Comparison of ENCODE assay signal across 9 cellular contexts in genomic region chr2:167294775-167295140, GRCh38. TPM values are rescaled to one million over a fixed set of nuclear protein-coding genes. Genes with fewer than 3 reads are reported as not detected.
DNase-seq lines count a peak whose midpoint lies in the region; FAIRE-seq lines count a peak whose summit lies in the region.
"Had no signal": no experiment of that assay in that cellular context is flagged by ENCODE, and none has a peak within 500 bp of the region (broad histone marks: within the 10 kb centered on the region; RNA-seq: fewer than 3 reads in every experiment).

No MANE protein-coding gene starts in this region.

- no CpG with 5 or more reads among the region's 6 CpGs for WGBS in iPS DF 6.9 (ENCODE audit: insufficient coverage, insufficient read length)
- 16 to 22% (median 18%) methylated on average over 6 of the region's 6 CpGs for WGBS in small intestine, 3 donors

- H3K36me3 ChIP-seq in iPS DF 6.9 (ENCODE audit: control insufficient read depth, insufficient read depth, low read length) = no peaks in the 10 kb centered on the region
- no peaks in the 10 kb centered on the region for H3K36me3 ChIP-seq in stomach smooth muscle (ENCODE audit: control insufficient read depth in 2 of 2, insufficient read depth in 2 of 2, low read length in 2 of 2)
- no peaks in the 10 kb centered on the region for H3K36me3 ChIP-seq in small intestine (ENCODE audit: control insufficient read depth in 2 of 2, insufficient read depth in 2 of 2, low read length in 2 of 2)

- H3K27me3 ChIP-seq in iPS DF 6.9 (ENCODE audit: control insufficient read depth, insufficient read depth, low read length) (no peaks in the 10 kb centered on the region), stomach smooth muscle (ENCODE audit: control insufficient read depth in 1 of 2, insufficient read depth in 2 of 2, low read length in 2 of 2) (peaks cover 0 to 23% of the 10 kb centered on the region in 2 donors), small intestine (ENCODE audit: control insufficient read depth in 2 of 2, insufficient read depth in 2 of 2, low read length in 2 of 2) (peaks cover 0 to 12% of the 10 kb centered on the region in 2 donors)

- H3K4me3 ChIP-seq in iPS DF 6.9 (ENCODE audit: low read length) (peak overlapping the region; percentile 79; the same call in 1 of the 2 replicates), stomach smooth muscle (ENCODE audit: low read length in 2 of 2) (peak overlapping the region; percentile 74 to 80), small intestine (ENCODE audit: low read depth in 1 of 2, low read length in 2 of 2) (no peak overlapping the region)

- H3K4me1 Mint-ChIP-seq in activated T-helper 2 cell treated with anti-CD3 and anti-CD28 coated beads, Interferon-gamma antibody, Interleukin-2, Interleukin-4, amounts not matched to agents 10 μg/mL and 5 μg/mL and 100 μg/mL, durations not matched to agents 14 hours and 24 hours and 36 hours (ENCODE audit: low read depth) = peaks cover 11% of the 10 kb centered on the region

- no peaks in the 10 kb centered on the region for H3K9me3 Mint-ChIP-seq in activated T-helper 2 cell treated with anti-CD3 and anti-CD28 coated beads, Interferon-gamma antibody, Interleukin-2, Interleukin-4, amounts not matched to agents 10 μg/mL and 5 μg/mL and 100 μg/mL, durations not matched to agents 14 hours and 24 hours and 36 hours

- intact Hi-C loops in activated T-helper 2 cell treated with anti-CD3 and anti-CD28 coated beads, Interferon-gamma antibody, Interleukin-2, Interleukin-4, amounts not matched to agents 10 μg/mL and 5 μg/mL and 100 μg/mL, durations not matched to agents 14 hours and 24 hours and 36 hours (cut with micrococcal nuclease) = no loop called here

- H3K9ac ChIP-seq in stomach smooth muscle (ENCODE audit: low read length in 2 of 2) = peak overlapping the region in 1 of 2 donors; percentile 9

- no peak overlapping the region for H3K27ac Mint-ChIP-seq in activated T-helper 2 cell treated with anti-CD3 and anti-CD28 coated beads, Interferon-gamma antibody, Interleukin-2, Interleukin-4, amounts not matched to agents 10 μg/mL and 5 μg/mL and 100 μg/mL, durations not matched to agents 14 hours and 24 hours and 36 hours

- H3K27me3 Mint-ChIP-seq in activated T-helper 2 cell treated with anti-CD3 and anti-CD28 coated beads, Interferon-gamma antibody, Interleukin-2, Interleukin-4, amounts not matched to agents 10 μg/mL and 5 μg/mL and 100 μg/mL, durations not matched to agents 14 hours and 24 hours and 36 hours (ENCODE audit: low read depth) = peaks cover 47% of the 10 kb centered on the region

- no peaks in the 10 kb centered on the region for H3K9me3 ChIP-seq in iPS DF 6.9 (ENCODE audit: control insufficient read depth, insufficient read depth, low read length)
- H3K9me3 ChIP-seq in stomach smooth muscle (ENCODE audit: control insufficient read depth in 2 of 2, low read length in 2 of 2) = no peaks in the 10 kb centered on the region
- no peaks in the 10 kb centered on the region for H3K9me3 ChIP-seq in small intestine (ENCODE audit: control insufficient read depth, low read depth)

- DNase-seq in NCI-H1694 treated with DMSO at 0.1 percent for 48 hours (lab: John Stamatoyannopoulos, UW) = peak; percentile 50
- no peak for DNase-seq in NCI-H1694 (lab: John Stamatoyannopoulos, UW)
- DNase-seq in activated T-helper 2 cell treated with anti-CD3 and anti-CD28 coated beads, Interferon-gamma antibody, Interleukin-2, Interleukin-4, amounts not matched to agents 10 μg/mL and 5 μg/mL and 100 μg/mL, durations not matched to agents 14 hours and 24 hours and 36 hours (ENCODE audit: low spot score) = no peak
- no peak for DNase-seq in iPS DF 6.9 (ENCODE audit: low read depth, low spot score)
- no peak for DNase-seq in small intestine
- DNase-seq in NCI-H146 (lab: John Stamatoyannopoulos, UW) = no peak
- no peak for DNase-seq in stimulated activated CD4-positive, alpha-beta T cell treated with anti-CD3 and anti-CD28 coated beads, Interleukin-4, amount 100 ng/mL, for 24 hours
- DNase-seq: effector memory CD4-positive, alpha-beta T cell had no signal

- no peak for FAIRE-seq in small intestine (lab: Jason Lieb, UNC)

- H3K4me3 Mint-ChIP-seq in activated T-helper 2 cell treated with anti-CD3 and anti-CD28 coated beads, Interferon-gamma antibody, Interleukin-2, Interleukin-4, amounts not matched to agents 10 μg/mL and 5 μg/mL and 100 μg/mL, durations not matched to agents 14 hours and 24 hours and 36 hours (ENCODE audit: low read depth) = peak overlapping the region; percentile 68

- H3K4me1 ChIP-seq in iPS DF 6.9 (ENCODE audit: control insufficient read depth, insufficient read depth, low read length) (no peaks in the 10 kb centered on the region), stomach smooth muscle (ENCODE audit: control insufficient read depth, insufficient read depth, low read length) (no peaks in the 10 kb centered on the region), small intestine (ENCODE audit: control insufficient read depth in 2 of 2, insufficient read depth in 1 of 2, low read depth in 1 of 2, low read length in 1 of 2) (peaks cover 0 to 8% of the 10 kb centered on the region in 2 donors)

- peaks cover 3% of the 10 kb centered on the region for H3K36me3 Mint-ChIP-seq in activated T-helper 2 cell treated with anti-CD3 and anti-CD28 coated beads, Interferon-gamma antibody, Interleukin-2, Interleukin-4, amounts not matched to agents 10 μg/mL and 5 μg/mL and 100 μg/mL, durations not matched to agents 14 hours and 24 hours and 36 hours (ENCODE audit: low read depth)

- H3K27ac ChIP-seq in iPS DF 6.9 (ENCODE audit: low read length) (no peak overlapping the region), stomach smooth muscle (ENCODE audit: low read length) (no peak overlapping the region), small intestine (ENCODE audit: low read depth in 1 of 2, low read length in 1 of 2) (no peak overlapping the region)

RNA-seq across cellular contexts. Expression of gene B3GALT1, which starts 2.0 kb away (rescaled TPM):
- not detected in 2 replicates for total RNA-seq in activated T-helper 2 cell treated with anti-CD3 and anti-CD28 coated beads, Interferon-gamma antibody, Interleukin-2, Interleukin-4, amounts not matched to agents 10 μg/mL and 5 μg/mL and 100 μg/mL, durations not matched to agents 14 hours and 24 hours and 36 hours
- under 1 TPM in 1 of 3 donors, not detected in 2; 0.07 TPM for polyA plus RNA-seq in small intestine

Comparison
In these comparisons a context has a peak if more than half of its experiments do, and no peak if none do; other contexts are left out.
1. H3K4me3 ChIP-seq: peak in iPS DF 6.9 (single experiment) and stomach smooth muscle (2 of 2); none in small intestine (0 of 2).